ENCODE assay signal across 1 cellular context in genomic region chr10:77970869-77971803, GRCh38.
TF ChIP-seq lines count a peak whose summit lies in the region.

No MANE protein-coding gene starts in this region.

TF ChIP-seq in HepG2, 621 proteins besides CTCF, POLR2A, EP300 and RAD21 (continued from another document and continues in another):
- TF ChIP-seq FOXC1 (CRISPR knock-in tag; IDR thresholded peaks at IDR 0.05; ENCODE audit: borderline replicate concordance): no peak
- peak; percentile 86 for TF ChIP-seq GATAD2A (CRISPR knock-in tag; IDR thresholded peaks at IDR 0.05)
- TF ChIP-seq, protein P1, sequence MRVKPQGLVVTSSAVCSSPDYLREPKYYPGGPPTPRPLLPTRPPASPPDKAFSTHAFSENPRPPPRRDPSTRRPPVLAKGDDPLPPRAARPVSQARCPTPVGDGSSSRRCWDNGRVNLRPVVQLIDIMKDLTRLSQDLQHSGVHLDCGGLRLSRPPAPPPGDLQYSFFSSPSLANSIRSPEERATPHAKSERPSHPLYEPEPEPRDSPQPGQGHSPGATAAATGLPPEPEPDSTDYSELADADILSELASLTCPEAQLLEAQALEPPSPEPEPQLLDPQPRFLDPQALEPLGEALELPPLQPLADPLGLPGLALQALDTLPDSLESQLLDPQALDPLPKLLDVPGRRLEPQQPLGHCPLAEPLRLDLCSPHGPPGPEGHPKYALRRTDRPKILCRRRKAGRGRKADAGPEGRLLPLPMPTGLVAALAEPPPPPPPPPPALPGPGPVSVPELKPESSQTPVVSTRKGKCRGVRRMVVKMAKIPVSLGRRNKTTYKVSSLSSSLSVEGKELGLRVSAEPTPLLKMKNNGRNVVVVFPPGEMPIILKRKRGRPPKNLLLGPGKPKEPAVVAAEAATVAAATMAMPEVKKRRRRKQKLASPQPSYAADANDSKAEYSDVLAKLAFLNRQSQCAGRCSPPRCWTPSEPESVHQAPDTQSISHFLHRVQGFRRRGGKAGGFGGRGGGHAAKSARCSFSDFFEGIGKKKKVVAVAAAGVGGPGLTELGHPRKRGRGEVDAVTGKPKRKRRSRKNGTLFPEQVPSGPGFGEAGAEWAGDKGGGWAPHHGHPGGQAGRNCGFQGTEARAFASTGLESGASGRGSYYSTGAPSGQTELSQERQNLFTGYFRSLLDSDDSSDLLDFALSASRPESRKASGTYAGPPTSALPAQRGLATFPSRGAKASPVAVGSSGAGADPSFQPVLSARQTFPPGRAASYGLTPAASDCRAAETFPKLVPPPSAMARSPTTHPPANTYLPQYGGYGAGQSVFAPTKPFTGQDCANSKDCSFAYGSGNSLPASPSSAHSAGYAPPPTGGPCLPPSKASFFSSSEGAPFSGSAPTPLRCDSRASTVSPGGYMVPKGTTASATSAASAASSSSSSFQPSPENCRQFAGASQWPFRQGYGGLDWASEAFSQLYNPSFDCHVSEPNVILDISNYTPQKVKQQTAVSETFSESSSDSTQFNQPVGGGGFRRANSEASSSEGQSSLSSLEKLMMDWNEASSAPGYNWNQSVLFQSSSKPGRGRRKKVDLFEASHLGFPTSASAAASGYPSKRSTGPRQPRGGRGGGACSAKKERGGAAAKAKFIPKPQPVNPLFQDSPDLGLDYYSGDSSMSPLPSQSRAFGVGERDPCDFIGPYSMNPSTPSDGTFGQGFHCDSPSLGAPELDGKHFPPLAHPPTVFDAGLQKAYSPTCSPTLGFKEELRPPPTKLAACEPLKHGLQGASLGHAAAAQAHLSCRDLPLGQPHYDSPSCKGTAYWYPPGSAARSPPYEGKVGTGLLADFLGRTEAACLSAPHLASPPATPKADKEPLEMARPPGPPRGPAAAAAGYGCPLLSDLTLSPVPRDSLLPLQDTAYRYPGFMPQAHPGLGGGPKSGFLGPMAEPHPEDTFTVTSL (CRISPR knock-in tag; IDR thresholded peaks at IDR 0.05; ENCODE audit: borderline replicate concordance): peak; percentile 73; the same call in 1 of the 2 replicates
- no peak for TF ChIP-seq KMT2A (CRISPR knock-in tag; IDR thresholded peaks at IDR 0.05)
- TF ChIP-seq ZBTB7B (CRISPR knock-in tag; IDR thresholded peaks at IDR 0.05): peak; percentile 74; the same call in 1 of the 2 replicates
- TF ChIP-seq SNAI1 (CRISPR knock-in tag; IDR thresholded peaks at IDR 0.05; ENCODE audit: borderline replicate concordance): no peak
- no peak for TF ChIP-seq ZNF841 (CRISPR knock-in tag; IDR thresholded peaks at IDR 0.05; ENCODE audit: borderline replicate concordance)
- TF ChIP-seq MYNN (CRISPR knock-in tag; IDR thresholded peaks at IDR 0.05; ENCODE audit: low read depth): no peak
- no peak for TF ChIP-seq ZNF207 (IDR thresholded peaks at IDR 0.05; ENCODE audit: borderline replicate concordance)
- TF ChIP-seq BATF2 (CRISPR knock-in tag; IDR thresholded peaks at IDR 0.05): no peak
- no peak for TF ChIP-seq SRSF1 (optimal IDR thresholded peaks at IDR 0.05; ENCODE audit: low read depth, low read length)
- TF ChIP-seq ZSCAN25 (CRISPR knock-in tag; IDR thresholded peaks at IDR 0.05): no peak
- TF ChIP-seq CBX2 (IDR thresholded peaks at IDR 0.05; ENCODE audit: low read depth, low read length): no peak
- no peak for TF ChIP-seq CBX2 (CRISPR knock-in tag; IDR thresholded peaks at IDR 0.05; ENCODE audit: low read depth)
- no peak for TF ChIP-seq PAWR (CRISPR knock-in tag; IDR thresholded peaks at IDR 0.05; ENCODE audit: borderline replicate concordance)
- no peak for TF ChIP-seq NR3C1 (CRISPR knock-in tag; IDR thresholded peaks at IDR 0.05)
- TF ChIP-seq, protein P2, sequence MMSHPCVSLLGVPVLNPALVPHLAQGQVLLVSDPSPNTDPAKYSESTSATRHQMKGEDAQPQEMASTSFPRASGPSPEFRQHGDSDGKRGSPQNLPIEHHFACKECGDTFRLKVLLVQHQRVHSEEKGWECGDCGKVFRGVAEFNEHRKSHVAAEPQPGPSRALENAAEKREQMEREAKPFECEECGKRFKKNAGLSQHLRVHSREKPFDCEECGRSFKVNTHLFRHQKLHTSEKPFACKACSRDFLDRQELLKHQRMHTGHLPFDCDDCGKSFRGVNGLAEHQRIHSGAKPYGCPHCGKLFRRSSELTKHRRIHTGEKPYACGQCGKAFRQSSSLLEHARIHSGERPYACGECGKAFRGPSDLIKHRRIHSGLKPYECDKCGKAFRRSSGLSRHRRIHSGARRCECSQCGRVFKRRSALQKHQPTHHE (CRISPR knock-in tag; IDR thresholded peaks at IDR 0.05; ENCODE audit: borderline replicate concordance): 0 out of 2 replicates have a peak, but pooled peaks have one; percentile 21
- TF ChIP-seq NCOR1 (IDR thresholded peaks at IDR 0.05; ENCODE audit: borderline replicate concordance, low read length): peak; percentile 35; the same call in 1 of the 2 replicates
- no peak for TF ChIP-seq DR1 (CRISPR knock-in tag; IDR thresholded peaks at IDR 0.05)
- no peak for TF ChIP-seq MTERF4 (CRISPR knock-in tag; IDR thresholded peaks at IDR 0.05)
- TF ChIP-seq E2F2 (CRISPR knock-in tag; IDR thresholded peaks at IDR 0.05; ENCODE audit: borderline replicate concordance): no peak
- no peak for TF ChIP-seq TIGD3 (CRISPR knock-in tag; IDR thresholded peaks at IDR 0.05; ENCODE audit: borderline replicate concordance)
- peak; percentile 77 for TF ChIP-seq FOXP4 (CRISPR knock-in tag; IDR thresholded peaks at IDR 0.05)
- TF ChIP-seq ZNF431 (CRISPR knock-in tag; IDR thresholded peaks at IDR 0.05; ENCODE audit: borderline replicate concordance, low read depth): no peak
- TF ChIP-seq ZNF800 (CRISPR knock-in tag; IDR thresholded peaks at IDR 0.05): peak; percentile 40; the same call in 1 of the 2 replicates
- TF ChIP-seq DBP (CRISPR knock-in tag; IDR thresholded peaks at IDR 0.05; ENCODE audit: not compliant biosample characterization): no peak
- TF ChIP-seq ZNF550 (CRISPR knock-in tag; IDR thresholded peaks at IDR 0.05; ENCODE audit: borderline replicate concordance): no peak
- TF ChIP-seq, protein P3, sequence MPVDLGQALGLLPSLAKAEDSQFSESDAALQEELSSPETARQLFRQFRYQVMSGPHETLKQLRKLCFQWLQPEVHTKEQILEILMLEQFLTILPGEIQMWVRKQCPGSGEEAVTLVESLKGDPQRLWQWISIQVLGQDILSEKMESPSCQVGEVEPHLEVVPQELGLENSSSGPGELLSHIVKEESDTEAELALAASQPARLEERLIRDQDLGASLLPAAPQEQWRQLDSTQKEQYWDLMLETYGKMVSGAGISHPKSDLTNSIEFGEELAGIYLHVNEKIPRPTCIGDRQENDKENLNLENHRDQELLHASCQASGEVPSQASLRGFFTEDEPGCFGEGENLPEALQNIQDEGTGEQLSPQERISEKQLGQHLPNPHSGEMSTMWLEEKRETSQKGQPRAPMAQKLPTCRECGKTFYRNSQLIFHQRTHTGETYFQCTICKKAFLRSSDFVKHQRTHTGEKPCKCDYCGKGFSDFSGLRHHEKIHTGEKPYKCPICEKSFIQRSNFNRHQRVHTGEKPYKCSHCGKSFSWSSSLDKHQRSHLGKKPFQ (CRISPR knock-in tag; IDR thresholded peaks at IDR 0.05; ENCODE audit: insufficient replicate concordance): no peak
- peak; percentile 44; the same call in 1 of the 3 replicates for TF ChIP-seq MXI1 (IDR thresholded peaks at IDR 0.05; ENCODE audit: borderline replicate concordance, low read depth, low read length)
- TF ChIP-seq FOXP1 (IDR thresholded peaks at IDR 0.05): no peak
- no peak for TF ChIP-seq FOXP1 (CRISPR knock-in tag; IDR thresholded peaks at IDR 0.05)
- TF ChIP-seq SETDB1 (CRISPR knock-in tag; IDR thresholded peaks at IDR 0.05; ENCODE audit: borderline replicate concordance): no peak
- TF ChIP-seq ZNF570 (CRISPR knock-in tag; IDR thresholded peaks at IDR 0.05; ENCODE audit: borderline replicate concordance): no peak
- no peak for TF ChIP-seq CBFB (CRISPR knock-in tag; IDR thresholded peaks at IDR 0.05)
- no peak for TF ChIP-seq MATR3 (CRISPR knock-in tag; IDR thresholded peaks at IDR 0.05)
- TF ChIP-seq HDAC6 (IDR thresholded peaks at IDR 0.05; ENCODE audit: low read depth, low read length): no peak
- TF ChIP-seq SIX4 (CRISPR knock-in tag; IDR thresholded peaks at IDR 0.05): peak; percentile 81
- no peak for TF ChIP-seq ZNF747 (CRISPR knock-in tag; IDR thresholded peaks at IDR 0.05; ENCODE audit: borderline replicate concordance)
- TF ChIP-seq MZF1 (CRISPR knock-in tag; IDR thresholded peaks at IDR 0.05; ENCODE audit: borderline replicate concordance): no peak
- TF ChIP-seq CREB3 (CRISPR knock-in tag; IDR thresholded peaks at IDR 0.05): no peak
- no peak for TF ChIP-seq U2AF2 (IDR thresholded peaks at IDR 0.05; ENCODE audit: low read depth, low read length)
- TF ChIP-seq, protein P4, sequence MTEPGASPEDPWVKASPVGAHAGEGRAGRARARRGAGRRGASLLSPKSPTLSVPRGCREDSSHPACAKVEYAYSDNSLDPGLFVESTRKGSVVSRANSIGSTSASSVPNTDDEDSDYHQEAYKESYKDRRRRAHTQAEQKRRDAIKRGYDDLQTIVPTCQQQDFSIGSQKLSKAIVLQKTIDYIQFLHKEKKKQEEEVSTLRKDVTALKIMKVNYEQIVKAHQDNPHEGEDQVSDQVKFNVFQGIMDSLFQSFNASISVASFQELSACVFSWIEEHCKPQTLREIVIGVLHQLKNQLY (CRISPR knock-in tag; IDR thresholded peaks at IDR 0.05): peak; percentile 61; the same call in 1 of the 2 replicates
- no peak for TF ChIP-seq SKI (IDR thresholded peaks at IDR 0.05; ENCODE audit: partially characterized antibody)
- TF ChIP-seq NR2F1 (CRISPR knock-in tag; IDR thresholded peaks at IDR 0.05): no peak
- no peak for TF ChIP-seq ZSCAN20 (CRISPR knock-in tag; IDR thresholded peaks at IDR 0.05; ENCODE audit: borderline replicate concordance)
